In the genomic region with DNA sequence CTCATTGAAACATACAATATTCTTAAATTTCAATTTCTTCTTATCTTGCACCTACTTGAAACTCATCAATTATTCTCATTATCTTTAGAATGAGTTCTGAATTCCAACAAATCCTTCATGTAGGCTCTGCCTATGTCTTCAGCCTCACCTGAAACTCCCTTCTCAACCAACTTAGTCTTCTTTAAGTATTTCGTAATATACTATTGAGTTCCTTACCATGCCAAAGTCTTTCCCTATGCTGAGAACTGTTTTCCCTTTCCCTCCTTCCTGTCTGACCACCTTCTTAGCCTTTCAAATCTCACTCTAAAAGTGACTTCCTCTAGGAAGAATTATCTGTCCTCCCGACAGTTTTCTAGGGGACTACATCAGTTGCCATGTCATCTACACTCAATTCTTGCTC, we compare ENCODE assay signal across 2 cellular contexts.
TF ChIP-seq lines count a peak whose summit lies in the region.

No MANE protein-coding gene starts in this region.

TF ChIP-seq in A549, 52 proteins besides CTCF, POLR2A, EP300 and RAD21:
- TF ChIP-seq JUNB (IDR thresholded peaks at IDR 0.05) (no peak), ESRRA (IDR thresholded peaks at IDR 0.05; ENCODE audit: borderline replicate concordance, low read length) (no peak), TP53 (CRISPR knock-in tag; IDR thresholded peaks at IDR 0.05) (no peak), POLR2AphosphoS2 (conservative IDR thresholded peaks at IDR 0.05; ENCODE audit: low read length) (no peak), ZNF302 (CRISPR knock-in tag; IDR thresholded peaks at IDR 0.05) (no peak), CHD4 (IDR thresholded peaks at IDR 0.05; ENCODE audit: borderline replicate concordance) (no peak), ZFP36 (IDR thresholded peaks at IDR 0.05; ENCODE audit: borderline replicate concordance, partially characterized antibody) (no peak), HOXB5 (CRISPR knock-in tag; IDR thresholded peaks at IDR 0.05) (no peak), NR3C1 (IDR thresholded peaks at IDR 0.05) (no peak), GATA3 (IDR thresholded peaks at IDR 0.05; ENCODE audit: borderline replicate concordance) (no peak), HOXA7 (CRISPR knock-in tag; IDR thresholded peaks at IDR 0.05) (no peak), HOXB13 (CRISPR knock-in tag; IDR thresholded peaks at IDR 0.05; ENCODE audit: low read depth) (no peak), CEBPB (IDR thresholded peaks at IDR 0.05) (no peak)
- TF ChIP-seq, protein P1, sequence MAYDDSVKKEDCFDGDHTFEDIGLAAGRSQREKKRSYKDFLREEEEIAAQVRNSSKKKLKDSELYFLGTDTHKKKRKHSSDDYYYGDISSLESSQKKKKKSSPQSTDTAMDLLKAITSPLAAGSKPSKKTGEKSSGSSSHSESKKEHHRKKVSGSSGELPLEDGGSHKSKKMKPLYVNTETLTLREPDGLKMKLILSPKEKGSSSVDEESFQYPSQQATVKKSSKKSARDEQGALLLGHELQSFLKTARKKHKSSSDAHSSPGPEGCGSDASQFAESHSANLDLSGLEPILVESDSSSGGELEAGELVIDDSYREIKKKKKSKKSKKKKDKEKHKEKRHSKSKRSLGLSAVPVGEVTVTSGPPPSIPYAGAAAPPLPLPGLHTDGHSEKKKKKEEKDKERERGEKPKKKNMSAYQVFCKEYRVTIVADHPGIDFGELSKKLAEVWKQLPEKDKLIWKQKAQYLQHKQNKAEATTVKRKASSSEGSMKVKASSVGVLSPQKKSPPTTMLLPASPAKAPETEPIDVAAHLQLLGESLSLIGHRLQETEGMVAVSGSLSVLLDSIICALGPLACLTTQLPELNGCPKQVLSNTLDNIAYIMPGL (CRISPR knock-in tag; IDR thresholded peaks at IDR 0.05; ENCODE audit: borderline replicate concordance), result no peak
- TF ChIP-seq, protein P2, sequence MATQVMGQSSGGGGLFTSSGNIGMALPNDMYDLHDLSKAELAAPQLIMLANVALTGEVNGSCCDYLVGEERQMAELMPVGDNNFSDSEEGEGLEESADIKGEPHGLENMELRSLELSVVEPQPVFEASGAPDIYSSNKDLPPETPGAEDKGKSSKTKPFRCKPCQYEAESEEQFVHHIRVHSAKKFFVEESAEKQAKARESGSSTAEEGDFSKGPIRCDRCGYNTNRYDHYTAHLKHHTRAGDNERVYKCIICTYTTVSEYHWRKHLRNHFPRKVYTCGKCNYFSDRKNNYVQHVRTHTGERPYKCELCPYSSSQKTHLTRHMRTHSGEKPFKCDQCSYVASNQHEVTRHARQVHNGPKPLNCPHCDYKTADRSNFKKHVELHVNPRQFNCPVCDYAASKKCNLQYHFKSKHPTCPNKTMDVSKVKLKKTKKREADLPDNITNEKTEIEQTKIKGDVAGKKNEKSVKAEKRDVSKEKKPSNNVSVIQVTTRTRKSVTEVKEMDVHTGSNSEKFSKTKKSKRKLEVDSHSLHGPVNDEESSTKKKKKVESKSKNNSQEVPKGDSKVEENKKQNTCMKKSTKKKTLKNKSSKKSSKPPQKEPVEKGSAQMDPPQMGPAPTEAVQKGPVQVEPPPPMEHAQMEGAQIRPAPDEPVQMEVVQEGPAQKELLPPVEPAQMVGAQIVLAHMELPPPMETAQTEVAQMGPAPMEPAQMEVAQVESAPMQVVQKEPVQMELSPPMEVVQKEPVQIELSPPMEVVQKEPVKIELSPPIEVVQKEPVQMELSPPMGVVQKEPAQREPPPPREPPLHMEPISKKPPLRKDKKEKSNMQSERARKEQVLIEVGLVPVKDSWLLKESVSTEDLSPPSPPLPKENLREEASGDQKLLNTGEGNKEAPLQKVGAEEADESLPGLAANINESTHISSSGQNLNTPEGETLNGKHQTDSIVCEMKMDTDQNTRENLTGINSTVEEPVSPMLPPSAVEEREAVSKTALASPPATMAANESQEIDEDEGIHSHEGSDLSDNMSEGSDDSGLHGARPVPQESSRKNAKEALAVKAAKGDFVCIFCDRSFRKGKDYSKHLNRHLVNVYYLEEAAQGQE (IDR thresholded peaks at IDR 0.05), result no peak
- TF ChIP-seq, protein P3, sequence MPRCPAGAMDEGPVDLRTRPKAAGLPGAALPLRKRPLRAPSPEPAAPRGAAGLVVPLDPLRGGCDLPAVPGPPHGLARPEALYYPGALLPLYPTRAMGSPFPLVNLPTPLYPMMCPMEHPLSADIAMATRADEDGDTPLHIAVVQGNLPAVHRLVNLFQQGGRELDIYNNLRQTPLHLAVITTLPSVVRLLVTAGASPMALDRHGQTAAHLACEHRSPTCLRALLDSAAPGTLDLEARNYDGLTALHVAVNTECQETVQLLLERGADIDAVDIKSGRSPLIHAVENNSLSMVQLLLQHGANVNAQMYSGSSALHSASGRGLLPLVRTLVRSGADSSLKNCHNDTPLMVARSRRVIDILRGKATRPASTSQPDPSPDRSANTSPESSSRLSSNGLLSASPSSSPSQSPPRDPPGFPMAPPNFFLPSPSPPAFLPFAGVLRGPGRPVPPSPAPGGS (IDR thresholded peaks at IDR 0.05), result no peak

TF ChIP-seq in IMR-90, 13 proteins besides CTCF, POLR2A, EP300 and RAD21:
- TF ChIP-seq MAZ (IDR thresholded peaks at IDR 0.05; ENCODE audit: borderline replicate concordance, low read depth, low read length) (no peak), CEBPB (IDR thresholded peaks at IDR 0.05; ENCODE audit: low read depth, low read length) (peak; percentile 80), CHD1 (IDR thresholded peaks at IDR 0.05; ENCODE audit: low read depth, low read length) (no peak)
- TF ChIP-seq, protein P4, sequence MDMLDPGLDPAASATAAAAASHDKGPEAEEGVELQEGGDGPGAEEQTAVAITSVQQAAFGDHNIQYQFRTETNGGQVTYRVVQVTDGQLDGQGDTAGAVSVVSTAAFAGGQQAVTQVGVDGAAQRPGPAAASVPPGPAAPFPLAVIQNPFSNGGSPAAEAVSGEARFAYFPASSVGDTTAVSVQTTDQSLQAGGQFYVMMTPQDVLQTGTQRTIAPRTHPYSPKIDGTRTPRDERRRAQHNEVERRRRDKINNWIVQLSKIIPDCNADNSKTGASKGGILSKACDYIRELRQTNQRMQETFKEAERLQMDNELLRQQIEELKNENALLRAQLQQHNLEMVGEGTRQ (IDR thresholded peaks at IDR 0.05; ENCODE audit: low read depth, low read length), result no peak
